In the genomic region with DNA sequence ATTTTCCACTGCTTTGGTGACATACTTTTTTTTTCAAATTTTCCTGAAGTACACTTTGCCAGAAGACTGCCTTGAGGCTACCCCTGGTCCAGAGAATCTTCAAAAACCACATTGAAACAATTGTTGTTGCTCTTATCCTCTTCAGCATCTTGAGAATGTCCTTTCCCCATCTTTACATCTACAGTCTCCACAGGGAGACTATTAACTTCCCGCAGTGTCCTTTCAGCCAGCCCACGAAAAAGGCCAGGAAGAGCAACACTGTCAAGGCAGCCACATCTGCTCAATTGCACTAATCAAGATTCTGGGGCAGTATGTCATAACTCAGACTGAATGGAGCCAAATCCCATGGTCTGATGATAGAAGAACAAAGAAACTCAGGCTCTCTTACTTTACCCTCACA, we compare ENCODE assay signal across 19 cellular contexts.
"Had no signal": no experiment of that assay in that cellular context is flagged by ENCODE, and none has a peak within 500 bp of the region (broad histone marks: within the 10 kb centered on the region; RNA-seq: fewer than 3 reads in every experiment).

No MANE protein-coding gene starts in this region.

- DNase-seq: activated CD4-positive, alpha-beta T cell treated with anti-CD3 and anti-CD28 coated beads, Interleukin-2, amount 50 U/mL, for 4 hours; activated CD8-positive, alpha-beta memory T cell treated with anti-CD3 and anti-CD28 coated beads, Interleukin-2, amount 10 ng/mL, durations not matched to agents 7 days and 5 days; activated effector memory CD4-positive, alpha-beta T cell treated with Interleukin-2 at 50 U/mL for 16 hours; activated naive CD8-positive, alpha-beta T cell treated with anti-CD3 and anti-CD28 coated beads, Interleukin-2, amount 10 ng/mL, durations not matched to agents 7 days and 5 days; activated T-cell treated with anti-CD3 and anti-CD28 coated beads, Interleukin-2, amount 50 U/mL, for 24 hours; aorta; foreskin melanocyte; heart left ventricle; left lung; pancreas; stimulated activated CD4-positive, alpha-beta T cell treated with anti-CD3 and anti-CD28 coated beads, Interleukin-4, amount 100 ng/mL, for 4 hours; stomach; T-helper 2 cell had no signal

- ATAC-seq: activated CD8-positive, alpha-beta memory T cell treated with anti-CD3 and anti-CD28 coated beads, Interleukin-2, amount 10 ng/mL, durations not matched to agents 7 days and 5 days; esophagus mucosa; heart left ventricle; left lung; pancreas had no signal

- H3K27ac ChIP-seq: heart left ventricle, left lung, pancreas, stomach, thoracic aorta had no signal

- FAIRE-seq: bronchial epithelial cell, endometrium, islet of Langerhans, pancreas, urothelium cell line had no signal

- H3K4me1 ChIP-seq: heart left ventricle, left lung, pancreas, stomach had no signal

- H3K9me3 ChIP-seq: heart left ventricle, left lung, pancreas, stomach, thoracic aorta had no signal

- H3K4me3 ChIP-seq: heart left ventricle, left lung, pancreas, stomach, thoracic aorta had no signal

- H3K36me3 ChIP-seq: heart left ventricle, left lung, pancreas, stomach, thoracic aorta had no signal
